Comparison of ENCODE assay signal across 1 cellular context in the genomic region with DNA sequence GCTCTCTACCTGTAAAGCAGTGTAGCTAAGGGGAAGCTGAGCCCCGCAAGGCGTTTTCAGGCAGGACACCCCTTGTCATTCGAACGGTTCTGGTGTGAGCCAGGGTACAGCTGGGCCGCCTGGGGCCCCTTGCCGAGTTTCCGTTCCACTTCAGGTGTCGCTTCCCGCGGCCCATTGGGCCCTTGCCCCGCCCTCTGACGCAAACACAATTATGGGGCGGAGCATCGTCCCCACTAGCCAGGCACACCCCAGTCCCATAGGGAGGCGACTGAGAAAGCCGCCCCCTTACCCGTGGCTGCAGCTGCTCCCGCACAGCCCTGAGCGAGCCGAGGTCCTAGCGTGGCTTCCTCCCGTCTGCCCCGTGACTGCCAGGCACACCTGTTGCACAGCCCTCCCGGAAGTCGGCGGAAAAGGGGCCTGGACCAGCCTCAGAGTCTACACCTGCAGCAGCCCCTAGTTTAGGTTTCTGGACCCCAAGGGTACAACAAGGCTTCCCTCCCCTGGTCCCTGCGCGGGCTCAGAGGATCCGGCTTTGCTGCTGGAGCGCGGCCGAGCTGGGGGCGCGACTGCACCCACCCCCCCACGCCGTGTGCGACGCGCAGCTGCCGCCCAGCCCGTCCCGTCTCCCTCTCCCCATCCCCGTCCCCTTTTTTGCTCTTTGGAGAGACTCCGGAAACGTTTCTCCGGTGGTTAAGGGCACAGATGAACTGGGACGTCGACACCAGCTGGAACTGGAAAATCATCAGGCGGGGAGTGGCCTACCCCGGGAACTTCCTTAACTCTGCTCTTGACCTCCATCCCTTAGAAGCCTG.
TF ChIP-seq lines count a peak whose summit lies in the region.

A gene with protein sequence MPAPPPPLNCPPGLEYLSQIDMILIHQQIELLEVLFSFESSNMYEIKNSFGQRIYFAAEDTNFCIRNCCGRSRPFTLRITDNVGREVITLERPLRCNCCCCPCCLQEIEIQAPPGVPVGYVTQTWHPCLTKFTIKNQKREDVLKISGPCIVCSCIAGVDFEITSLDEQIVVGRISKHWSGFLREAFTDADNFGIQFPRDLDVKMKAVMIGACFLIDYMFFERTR (minus strand): TSS at position 356 of the 812 bp plus-strand sequence. CDS start 9,657 bp downstream, outside the sequence.

TF ChIP-seq in endothelial cell of umbilical vein, 7 proteins besides CTCF, POLR2A, EP300 and RAD21 (continued from another document):
- TF ChIP-seq MAX (IDR thresholded peaks at IDR 0.05; ENCODE audit: insufficient read depth, insufficient read length), result no peak
- TF ChIP-seq GATA2 (IDR thresholded peaks at IDR 0.05; ENCODE audit: insufficient read depth, insufficient read length, low read depth, low read length), result no peak
- no peak for TF ChIP-seq MYC (IDR thresholded peaks at IDR 0.05; ENCODE audit: low read depth, low read length)
- no peak for TF ChIP-seq FOS (IDR thresholded peaks at IDR 0.05; ENCODE audit: borderline replicate concordance, insufficient read depth, low read length)
- TF ChIP-seq POLR2AphosphoS5 (IDR thresholded peaks at IDR 0.05; ENCODE audit: insufficient read depth, low read depth, low read length), result no peak
- no peak for TF ChIP-seq EZH2 (IDR thresholded peaks at IDR 0.05; ENCODE audit: borderline replicate concordance, low read depth, low read length, severe bottlenecking)
TF ChIP-seq in endothelial cell of umbilical vein: peak in this region for 0.
